In the genomic region with DNA sequence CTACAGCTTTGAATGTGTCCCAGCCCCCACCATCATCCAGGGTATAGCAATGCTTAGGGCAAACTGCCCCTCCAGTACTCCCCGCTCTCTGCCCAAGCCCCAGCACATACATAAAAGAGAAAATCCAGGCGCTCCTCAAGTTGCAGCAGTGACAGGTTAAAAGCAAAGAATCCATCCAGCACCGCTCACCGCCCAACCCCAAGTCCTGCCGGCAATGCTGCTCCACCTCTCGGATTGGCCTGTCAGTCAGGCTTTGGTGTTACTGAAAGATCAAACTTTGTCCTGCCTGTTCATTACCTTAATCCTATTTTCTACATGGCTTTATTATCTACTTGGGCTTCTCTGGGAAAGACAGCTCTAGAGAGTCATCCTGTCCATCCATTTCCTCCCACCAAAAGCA, we compare ENCODE assay signal across 1 cellular context.
TF ChIP-seq lines count a peak whose summit lies in the region.

No MANE protein-coding gene starts in this region.

TF ChIP-seq in WTC11, 78 proteins besides CTCF, POLR2A, EP300 and RAD21 (continued from another document):
- TF ChIP-seq ARID4B (CRISPR knock-in tag; IDR thresholded peaks at IDR 0.05; ENCODE audit: borderline replicate concordance) (no peak), TEAD1 (CRISPR knock-in tag; IDR thresholded peaks at IDR 0.05) (no peak), HMGA2 (CRISPR knock-in tag; IDR thresholded peaks at IDR 0.05) (no peak), ZNF512 (CRISPR knock-in tag; IDR thresholded peaks at IDR 0.05; ENCODE audit: borderline replicate concordance) (no peak), ZNF138 (CRISPR knock-in tag; conservative IDR thresholded peaks at IDR 0.05) (no peak)
- TF ChIP-seq, protein P1, sequence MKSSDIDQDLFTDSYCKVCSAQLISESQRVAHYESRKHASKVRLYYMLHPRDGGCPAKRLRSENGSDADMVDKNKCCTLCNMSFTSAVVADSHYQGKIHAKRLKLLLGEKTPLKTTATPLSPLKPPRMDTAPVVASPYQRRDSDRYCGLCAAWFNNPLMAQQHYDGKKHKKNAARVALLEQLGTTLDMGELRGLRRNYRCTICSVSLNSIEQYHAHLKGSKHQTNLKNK (CRISPR knock-in tag; IDR thresholded peaks at IDR 0.05): no peak
- TF ChIP-seq, protein P2, sequence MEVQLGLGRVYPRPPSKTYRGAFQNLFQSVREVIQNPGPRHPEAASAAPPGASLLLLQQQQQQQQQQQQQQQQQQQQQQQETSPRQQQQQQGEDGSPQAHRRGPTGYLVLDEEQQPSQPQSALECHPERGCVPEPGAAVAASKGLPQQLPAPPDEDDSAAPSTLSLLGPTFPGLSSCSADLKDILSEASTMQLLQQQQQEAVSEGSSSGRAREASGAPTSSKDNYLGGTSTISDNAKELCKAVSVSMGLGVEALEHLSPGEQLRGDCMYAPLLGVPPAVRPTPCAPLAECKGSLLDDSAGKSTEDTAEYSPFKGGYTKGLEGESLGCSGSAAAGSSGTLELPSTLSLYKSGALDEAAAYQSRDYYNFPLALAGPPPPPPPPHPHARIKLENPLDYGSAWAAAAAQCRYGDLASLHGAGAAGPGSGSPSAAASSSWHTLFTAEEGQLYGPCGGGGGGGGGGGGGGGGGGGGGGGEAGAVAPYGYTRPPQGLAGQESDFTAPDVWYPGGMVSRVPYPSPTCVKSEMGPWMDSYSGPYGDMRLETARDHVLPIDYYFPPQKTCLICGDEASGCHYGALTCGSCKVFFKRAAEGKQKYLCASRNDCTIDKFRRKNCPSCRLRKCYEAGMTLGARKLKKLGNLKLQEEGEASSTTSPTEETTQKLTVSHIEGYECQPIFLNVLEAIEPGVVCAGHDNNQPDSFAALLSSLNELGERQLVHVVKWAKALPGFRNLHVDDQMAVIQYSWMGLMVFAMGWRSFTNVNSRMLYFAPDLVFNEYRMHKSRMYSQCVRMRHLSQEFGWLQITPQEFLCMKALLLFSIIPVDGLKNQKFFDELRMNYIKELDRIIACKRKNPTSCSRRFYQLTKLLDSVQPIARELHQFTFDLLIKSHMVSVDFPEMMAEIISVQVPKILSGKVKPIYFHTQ (CRISPR knock-in tag; IDR thresholded peaks at IDR 0.05): no peak
TF ChIP-seq in WTC11: peak in this region for 0.
